ENCODE assay signal across 17 cellular contexts in the genomic region with DNA sequence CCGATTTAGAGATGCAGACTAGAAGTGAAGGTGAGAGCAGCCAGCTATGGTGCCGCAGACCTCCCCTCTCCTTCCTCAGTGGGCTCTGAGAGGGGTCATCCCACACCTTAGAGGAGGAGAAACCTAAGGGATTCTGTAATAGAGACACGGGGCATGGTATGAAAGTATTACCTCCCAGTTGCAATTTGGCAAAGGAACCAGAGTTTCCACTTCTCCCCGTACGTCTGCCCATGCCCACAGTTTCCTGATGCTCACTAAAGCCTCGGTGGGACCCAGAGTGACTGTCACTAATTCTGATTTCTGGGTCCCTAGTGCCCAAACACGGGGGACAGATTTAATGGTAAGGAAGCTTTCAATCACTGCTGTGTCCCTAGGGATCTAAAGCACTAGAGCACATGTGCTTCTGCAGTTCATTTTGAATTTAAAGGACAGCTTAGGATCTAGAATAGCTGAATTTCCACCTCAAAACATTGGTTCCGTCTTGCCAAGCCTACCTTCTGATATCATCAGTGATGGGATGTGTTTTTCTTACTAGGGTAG. TPM values are rescaled to one million over a fixed set of nuclear protein-coding genes. Genes with fewer than 3 reads are reported as not detected.
DNase-seq lines count a peak whose midpoint lies in the region; ATAC-seq lines count a peak whose summit lies in the region.
"Had no signal": no experiment of that assay in that cellular context is flagged by ENCODE, and none has a peak within 500 bp of the region (broad histone marks: within the 10 kb centered on the region; RNA-seq: fewer than 3 reads in every experiment).

No MANE protein-coding gene starts in this region.

- H3K27me3 Mint-ChIP-seq in activated naive CD4-positive, alpha-beta T cell treated with anti-CD3 and anti-CD28 coated beads, Interleukin-2, amount 10 ng/mL, durations not matched to agents 7 days and 5 days = no peaks in the 10 kb centered on the region
- no peaks in the 10 kb centered on the region for H3K27me3 Mint-ChIP-seq in T-helper 17 cell

- DNase-seq in activated naive CD4-positive, alpha-beta T cell treated with anti-CD3 and anti-CD28 coated beads, Interleukin-2, amount 10 ng/mL, durations not matched to agents 7 days and 5 days = peak; percentile 32
- no peak for DNase-seq in activated naive CD4-positive, alpha-beta T cell (lab: John Stamatoyannopoulos, UW)
- DNase-seq in T-helper 17 cell (no peak), hippocampal formation (lab: John Stamatoyannopoulos, UW) (no peak), LoVo (ENCODE audit: low spot score) (no peak)
- DNase-seq in effector memory CD4-positive, alpha-beta T cell = no peak
- DNase-seq: DMS 273 treated with DMSO at 0.1 percent for 48 hours, islet precursor cell, NCI-H526, OCI-M1, stomach had no signal

- H3K4me3 Mint-ChIP-seq in activated naive CD4-positive, alpha-beta T cell treated with anti-CD3 and anti-CD28 coated beads, Interleukin-2, amount 10 ng/mL, durations not matched to agents 7 days and 5 days = peak overlapping the region; percentile 71
- H3K4me3 Mint-ChIP-seq in T-helper 17 cell = peak overlapping the region; percentile 94
- H3K4me3 Mint-ChIP-seq: mesothelial cell of epicardium had no signal

- WGBS in thymus = 71% methylated on average over 8 of the region's 8 CpGs

- peaks cover 96% of the 10 kb centered on the region for H3K36me3 Mint-ChIP-seq in activated naive CD4-positive, alpha-beta T cell treated with anti-CD3 and anti-CD28 coated beads, Interleukin-2, amount 10 ng/mL, durations not matched to agents 7 days and 5 days
- H3K36me3 Mint-ChIP-seq in T-helper 17 cell (ENCODE audit: low read depth) = peaks cover 34% of the 10 kb centered on the region
- H3K36me3 Mint-ChIP-seq: mesothelial cell of epicardium had no signal

- no peaks in the 10 kb centered on the region for H3K9me3 ChIP-seq in T-helper 17 cell (ENCODE audit: control insufficient read depth, low read length, poor library complexity, severe bottlenecking)
- H3K9me3 ChIP-seq in effector memory CD4-positive, alpha-beta T cell (ENCODE audit: control insufficient read depth, low read length) = no peaks in the 10 kb centered on the region
- H3K9me3 ChIP-seq in thymus (ENCODE audit: control insufficient read depth) = no peaks in the 10 kb centered on the region
- H3K9me3 ChIP-seq: esophagus muscularis mucosa, HAP-1, stomach had no signal

- H3K4me3 ChIP-seq in effector memory CD4-positive, alpha-beta T cell (ENCODE audit: insufficient read depth, low read depth, low read length, poor library complexity, severe bottlenecking) = peak overlapping the region; percentile 33
- H3K4me3 ChIP-seq in thymus (ENCODE audit: low read length) = peak overlapping the region; percentile 22
- H3K4me3 ChIP-seq: esophagus muscularis mucosa, HAP-1, SK-N-MC, stomach had no signal

- peaks cover 98% of the 10 kb centered on the region for H3K4me1 ChIP-seq in effector memory CD4-positive, alpha-beta T cell (ENCODE audit: control insufficient read depth, insufficient read depth, low read length, poor library complexity, severe bottlenecking)
- H3K4me1 ChIP-seq in thymus (ENCODE audit: control insufficient read depth, insufficient read depth, low read length) = peaks cover 71% of the 10 kb centered on the region
- H3K4me1 ChIP-seq: HAP-1 had no signal

- H3K27me3 ChIP-seq in effector memory CD4-positive, alpha-beta T cell (replicated peaks; ENCODE audit: control insufficient read depth, insufficient read depth, low read length, poor library complexity, severe bottlenecking) = no peaks in the 10 kb centered on the region
- no peaks in the 10 kb centered on the region for H3K27me3 ChIP-seq in thymus (ENCODE audit: control insufficient read depth, insufficient read depth)
- H3K27me3 ChIP-seq: esophagus muscularis mucosa, stomach had no signal

- no peaks in the 10 kb centered on the region for H3K9me3 Mint-ChIP-seq in activated naive CD4-positive, alpha-beta T cell treated with anti-CD3 and anti-CD28 coated beads, Interleukin-2, amount 10 ng/mL, durations not matched to agents 7 days and 5 days
- H3K9me3 Mint-ChIP-seq: mesothelial cell of epicardium had no signal

- peaks cover 97% of the 10 kb centered on the region for H3K4me1 Mint-ChIP-seq in activated naive CD4-positive, alpha-beta T cell treated with anti-CD3 and anti-CD28 coated beads, Interleukin-2, amount 10 ng/mL, durations not matched to agents 7 days and 5 days
- H3K4me1 Mint-ChIP-seq in T-helper 17 cell = peaks cover 91% of the 10 kb centered on the region

- H3K27ac Mint-ChIP-seq in activated naive CD4-positive, alpha-beta T cell treated with anti-CD3 and anti-CD28 coated beads, Interleukin-2, amount 10 ng/mL, durations not matched to agents 7 days and 5 days = peak overlapping the region; percentile 95
- peak overlapping the region; percentile 100 for H3K27ac Mint-ChIP-seq in T-helper 17 cell
- H3K27ac Mint-ChIP-seq: mesothelial cell of epicardium had no signal

- ATAC-seq in T-helper 17 cell = no peak
- ATAC-seq in HG03280 (IDR thresholded peaks at IDR 0.05; ENCODE audit: unreplicated experiment) = no peak

- peaks cover 86% of the 10 kb centered on the region for H3K36me3 ChIP-seq in effector memory CD4-positive, alpha-beta T cell (ENCODE audit: control insufficient read depth, insufficient read depth, low read length)
- peaks cover 75% of the 10 kb centered on the region for H3K36me3 ChIP-seq in thymus (ENCODE audit: control insufficient read depth, insufficient read depth)
- H3K36me3 ChIP-seq: esophagus muscularis mucosa, HAP-1, stomach had no signal

- CTCF ChIA-PET in activated naive CD4-positive, alpha-beta T cell treated with anti-CD3 and anti-CD28 coated beads, Interleukin-2, amount 10 ng/mL, durations not matched to agents 7 days and 5 days (lab: Charles Lee) = interaction anchor here (1.4 to 2.1 kb wide), 4 partner anchors 10 to 43 kb away, joined by 3 to 8 read pairs (median 6); no protein-coding TSS in a partner anchor

- peak overlapping the region; percentile 99 for H3K27ac ChIP-seq in effector memory CD4-positive, alpha-beta T cell (ENCODE audit: insufficient read depth, low read length, poor library complexity, severe bottlenecking)
- H3K27ac ChIP-seq in thymus (ENCODE audit: low read depth) = peak overlapping the region; percentile 91
- H3K27ac ChIP-seq: esophagus muscularis mucosa, SK-N-MC had no signal

RNA-seq across cellular contexts. Expression of a gene that starts 44.1 kb away (rescaled TPM):
- 10 to 100 TPM; 95.4 to 96.0 TPM for total RNA-seq in T-helper 17 cell
- 237 TPM for polyA plus RNA-seq in thymus

RNA-seq across cellular contexts. Expression of a gene that starts 53.1 kb away (rescaled TPM):
- total RNA-seq in T-helper 17 cell = 10 to 100 TPM; 12.3 to 19.0 TPM
- polyA plus RNA-seq in thymus = 9.3 TPM
